Comparison of ENCODE assay signal across 12 cellular contexts in genomic region chr5:169753795-169754194, GRCh38.
A peak's percentile ranks its signal among the peaks of the same experiment; 100 is the strongest.
DNase-seq lines count a peak whose midpoint lies in the region; ATAC-seq and TF ChIP-seq lines count a peak whose summit lies in the region.
"Had no signal": no experiment of that assay in that cellular context is flagged by ENCODE, and none has a peak within 500 bp of the region (broad histone marks: within the 10 kb centered on the region; RNA-seq: fewer than 3 reads in every experiment).

No MANE protein-coding gene starts in this region.

- peak; percentile 84 for ATAC-seq in Right ventricle myocardium superior (ENCODE audit: poor library complexity)
- ATAC-seq: esophagus mucosa had no signal

- no peak overlapping the region for H3K4me3 ChIP-seq in fibroblast of the aortic adventitia (ENCODE audit: low read depth, low read length)
- H3K4me3 ChIP-seq: vagina had no signal

- TF ChIP-seq CTCF in fibroblast of the aortic adventitia (IDR thresholded peaks at IDR 0.05; ENCODE audit: insufficient read depth, low read length): no peak

- DNase-seq in Right ventricle myocardium superior (no peak), cardiac septum (ENCODE audit: low spot score) (no peak), OCI-M1 (lab: John Stamatoyannopoulos, UW) (peak; percentile 9), fibroblast of the aortic adventitia (ENCODE audit: low read depth) (peak; percentile 78), stromal cell of bone marrow (ENCODE audit: low read depth) (peak; percentile 50), DMS79 treated with DMSO at 0.1 percent for 48 hours (lab: John Stamatoyannopoulos, UW) (no peak), cerebellar nuclear complex (lab: John Stamatoyannopoulos, UW) (no peak), amniotic stem cell (lab: John Stamatoyannopoulos, UW) (no peak)
- DNase-seq: activated naive CD4-positive, alpha-beta T cell treated with anti-CD3 and anti-CD28 coated beads, Interleukin-2, amount 10 ng/mL, durations not matched to agents 7 days and 5 days; NCI-H526 had no signal

- intact Hi-C loops in Right ventricle myocardium superior (cut with DNase I): no loop called here
- intact Hi-C loops in cardiac septum (cut with DNase I): no loop called here

Comparison
In these comparisons a context has a peak if more than half of its experiments do, and no peak if none do; other contexts are left out.
1. DNase-seq: peak in OCI-M1 (single experiment), fibroblast of the aortic adventitia (single experiment) and stromal cell of bone marrow (single experiment); none in Right ventricle myocardium superior (single experiment), cardiac septum (single experiment), DMS79 treated with DMSO at 0.1 percent for 48 hours (single experiment), cerebellar nuclear complex (0 of 2) and amniotic stem cell (single experiment).